34 cellular contexts compared by ENCODE assay signal in genomic region chrX:104795804-104796203, GRCh38.
"Had no signal": no experiment of that assay in that cellular context is flagged by ENCODE, and none has a peak within 500 bp of the region (broad histone marks: within the 10 kb centered on the region; RNA-seq: fewer than 3 reads in every experiment).

No MANE protein-coding gene starts in this region.

- H3K27me3 ChIP-seq: cardiac muscle cell, colonic mucosa, esophagus squamous epithelium, gastroesophageal sphincter, hepatocyte had no signal

- H3K36me3 ChIP-seq: adrenal gland, breast epithelium, cardiac muscle cell, colonic mucosa, esophagus squamous epithelium, gastroesophageal sphincter, heart right ventricle had no signal

- H3K4me2 ChIP-seq: hepatocyte had no signal

- FAIRE-seq: endometrium, endothelial cell of umbilical vein, TTC549 had no signal

- H3K4me1 ChIP-seq: adrenal gland, breast epithelium, colonic mucosa, esophagus squamous epithelium, gastroesophageal sphincter, heart right ventricle had no signal

- DNase-seq: activated B cell treated with CpG ODN at 0.5 μM for 24 hours; activated CD4-positive, alpha-beta T cell treated with anti-CD3 and anti-CD28 coated beads for 48 hours; activated CD4-positive, alpha-beta T cell treated with anti-CD3 and anti-CD28 coated beads, Interleukin-2, amount 50 U/mL, for 1 hour; activated CD4-positive, alpha-beta T cell treated with anti-CD3 and anti-CD28 coated beads, Interleukin-2, amount 50 U/mL, for 48 hours; activated CD8-positive, alpha-beta memory T cell treated with anti-CD3 and anti-CD28 coated beads, Interleukin-2, amount 10 ng/mL, durations not matched to agents 7 days and 5 days; activated CD8-positive, alpha-beta memory T cell treated with anti-CD3 and anti-CD28 coated beads, Interleukin-2, amount 50 U/mL, for 4 hours; activated CD8-positive, alpha-beta T cell treated with anti-CD3 and anti-CD28 coated beads for 36 hours; activated effector memory CD4-positive, alpha-beta T cell treated with anti-CD3 and anti-CD28 coated beads, Interleukin-2, amount 50 U/mL, for 16 hours; activated naive CD4-positive, alpha-beta T cell treated with anti-CD3 and anti-CD28 coated beads for 36 hours; activated naive CD8-positive, alpha-beta T cell treated with anti-CD3 and anti-CD28 coated beads for 36 hours; activated naive CD8-positive, alpha-beta T cell treated with anti-CD3 and anti-CD28 coated beads, Interleukin-2, amount 50 U/mL, for 24 hours; activated T-cell treated with anti-CD3 and anti-CD28 coated beads, Interleukin-2, amount 50 U/mL, for 1 hour; activated T-cell treated with anti-CD3 and anti-CD28 coated beads, Interleukin-2, amount 50 U/mL, for 48 hours; adrenal gland; amygdala; aorta; central memory CD4-positive, alpha-beta T cell; cerebellar nuclear complex; colonic mucosa; effector CD8-positive, alpha-beta T cell; esophagus squamous epithelium; foreskin melanocyte; heart right ventricle; T-helper 2 cell had no signal

- H3K27ac ChIP-seq: adrenal gland, breast epithelium, cardiac muscle cell, colonic mucosa, epithelial cell of prostate, esophagus squamous epithelium, gastroesophageal sphincter, heart right ventricle, hepatocyte, VCaP had no signal

- H2AFZ ChIP-seq: hepatocyte had no signal

- H3K9me3 ChIP-seq: adrenal gland, breast epithelium, colonic mucosa, esophagus squamous epithelium, gastroesophageal sphincter, heart right ventricle had no signal

- H3K79me2 ChIP-seq: hepatocyte had no signal

- ATAC-seq: activated CD4-positive, CD25-positive, alpha-beta regulatory T cell treated with anti-CD3 and anti-CD28 coated beads, Interleukin-2, amount 50 U/mL, for 24 hours; activated CD8-positive, alpha-beta memory T cell treated with anti-CD3 and anti-CD28 coated beads, Interleukin-2, amount 10 ng/mL, durations not matched to agents 7 days and 5 days; activated CD8-positive, alpha-beta T cell treated with anti-CD3 and anti-CD28 coated beads for 36 hours; activated naive CD8-positive, alpha-beta T cell treated with anti-CD3 and anti-CD28 coated beads, Interleukin-2, amount 50 U/mL, for 24 hours; gastroesophageal sphincter; heart right ventricle had no signal

- H3K4me3 ChIP-seq: adrenal gland, breast epithelium, cardiac muscle cell, colonic mucosa, esophagus squamous epithelium, gastroesophageal sphincter, heart right ventricle, hepatocyte had no signal
